ENCODE assay signal across 1 cellular context in the genomic region with DNA sequence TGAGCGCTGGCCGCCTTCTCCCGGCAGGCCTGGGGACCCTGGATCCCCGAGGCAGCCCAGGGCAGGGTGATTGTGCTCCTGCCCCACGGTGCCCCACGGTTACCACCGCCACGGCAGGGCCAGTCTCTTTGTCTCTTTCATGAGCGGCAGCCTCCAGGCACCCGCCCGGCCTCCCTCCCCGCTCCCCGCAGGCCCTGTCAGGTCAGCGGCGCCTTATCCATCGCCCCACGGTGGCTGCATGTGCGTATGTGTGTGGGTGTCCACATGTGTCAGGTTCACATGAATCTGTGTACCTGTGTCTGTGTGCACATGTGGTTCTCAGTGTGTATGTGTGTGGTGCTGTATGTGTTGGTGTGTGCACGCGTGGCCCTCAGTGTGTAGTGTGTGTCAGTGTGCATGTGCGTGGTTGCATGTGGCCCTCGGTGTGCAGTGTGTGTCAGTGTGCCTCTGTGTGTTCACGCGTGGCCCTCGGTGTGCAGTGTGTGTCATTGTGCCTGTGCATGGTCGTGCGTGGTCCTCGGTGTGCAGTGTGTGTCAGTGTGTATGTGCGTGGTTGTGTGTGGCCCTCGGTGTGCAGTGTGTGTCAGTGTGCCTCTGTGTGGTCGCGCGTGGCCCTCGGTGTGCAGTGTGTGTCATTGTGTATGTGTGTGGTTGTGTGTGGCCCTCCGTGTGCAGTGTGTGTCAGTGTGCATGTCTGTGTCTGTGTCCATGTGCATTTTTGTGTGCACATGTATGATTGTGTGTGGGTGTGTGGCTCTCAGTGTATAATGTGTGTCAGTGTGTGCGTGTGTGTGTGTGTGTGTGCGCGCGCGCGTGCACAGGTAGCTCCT.
TF ChIP-seq lines count a peak whose summit lies in the region.

No MANE protein-coding gene starts in this region.

TF ChIP-seq in H1, 55 proteins besides CTCF, POLR2A, EP300 and RAD21:
- TF ChIP-seq RNF2 (IDR thresholded peaks at IDR 0.05; ENCODE audit: borderline replicate concordance, low read depth, low read length, missing control alignments, poor library complexity, severe bottlenecking) (no peak), FOSL1 (IDR thresholded peaks at IDR 0.05; ENCODE audit: insufficient read depth, low read depth, low read length) (no peak), RFX5 (IDR thresholded peaks at IDR 0.05; ENCODE audit: borderline replicate concordance, low read depth, low read length) (no peak), SP4 (IDR thresholded peaks at IDR 0.05; ENCODE audit: low read length) (no peak), SIN3A (conservative IDR thresholded peaks at IDR 0.05 in 1 of 2, IDR thresholded peaks at IDR 0.05 in 1 of 2; ENCODE audit: low read depth in 1 of 2, low read length in 2 of 2) (no peak), JUND (IDR thresholded peaks at IDR 0.05; ENCODE audit: low read length) (no peak), MAFK (IDR thresholded peaks at IDR 0.05; ENCODE audit: low read depth, low read length) (no peak), TEAD4 (IDR thresholded peaks at IDR 0.05; ENCODE audit: low read depth, low read length) (no peak), TCF12 (IDR thresholded peaks at IDR 0.05; ENCODE audit: low read depth, low read length) (no peak), ATF2 (IDR thresholded peaks at IDR 0.05; ENCODE audit: low read length) (no peak), SUZ12 (IDR thresholded peaks at IDR 0.05; ENCODE audit: low read length) (no peak), E2F6 (IDR thresholded peaks at IDR 0.05) (no peak), SRF (IDR thresholded peaks at IDR 0.05; ENCODE audit: low read depth, low read length) (no peak), EGR1 (IDR thresholded peaks at IDR 0.05; ENCODE audit: borderline replicate concordance, low read depth, low read length) (no peak), BCL11A (IDR thresholded peaks at IDR 0.05; ENCODE audit: low read depth in 2 of 2, low read length in 2 of 2) (no peak), GABPA (IDR thresholded peaks at IDR 0.05; ENCODE audit: borderline replicate concordance, insufficient read depth, low read length) (no peak), SIRT6 (IDR thresholded peaks at IDR 0.05; ENCODE audit: low read length) (no peak), HDAC2 (IDR thresholded peaks at IDR 0.05; ENCODE audit: borderline replicate concordance in 1 of 2, low read depth in 2 of 2, low read length in 2 of 2) (no peak), TBP (IDR thresholded peaks at IDR 0.05; ENCODE audit: low read depth, low read length) (no peak), SP1 (IDR thresholded peaks at IDR 0.05; ENCODE audit: low read depth, low read length) (no peak)
